In the genomic region with DNA sequence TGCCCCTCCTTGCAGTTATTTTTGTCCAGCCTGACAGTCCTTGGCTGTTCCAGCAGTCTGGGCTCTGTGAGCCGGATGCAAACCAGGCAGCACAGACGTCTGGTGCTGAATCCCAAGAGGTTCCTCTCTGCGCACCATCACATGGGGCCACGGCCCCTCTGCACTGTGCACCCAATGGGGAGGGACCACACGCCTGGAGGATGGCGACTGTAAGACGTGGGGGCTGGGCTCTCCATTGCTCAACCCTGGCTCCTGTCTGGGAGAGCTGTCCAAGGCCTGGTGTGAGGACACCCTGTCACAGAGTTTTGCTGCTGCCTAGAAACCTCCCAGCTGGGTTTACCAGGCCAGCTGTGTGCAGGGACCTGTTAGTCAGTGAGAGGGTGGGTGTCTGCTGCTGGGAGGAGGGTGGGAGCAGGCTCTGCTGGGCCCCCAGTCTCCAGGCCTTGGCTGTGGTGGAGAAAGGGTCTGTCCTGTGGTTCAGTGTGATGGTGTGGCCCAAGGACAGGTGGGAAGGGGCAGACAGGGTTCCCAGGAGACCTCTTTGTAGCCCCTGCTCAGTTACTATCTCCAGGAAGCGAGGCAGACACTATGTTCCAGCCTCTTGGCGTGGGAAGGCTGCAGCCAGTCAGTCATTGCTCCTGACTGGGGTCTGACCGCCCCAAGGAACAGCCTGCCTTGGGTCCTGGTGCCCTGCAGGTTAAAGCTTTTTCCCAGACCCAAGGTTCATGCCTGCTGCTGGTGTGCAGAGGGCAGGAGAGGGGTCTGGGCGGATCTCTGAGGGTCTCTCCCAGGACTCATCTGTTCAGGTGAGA, we compare ENCODE assay signal across 1 cellular context.
TF ChIP-seq lines count a peak whose summit lies in the region.

No MANE protein-coding gene starts in this region.

TF ChIP-seq in H1, 55 proteins besides CTCF, POLR2A, EP300 and RAD21:
- TF ChIP-seq CHD2 (IDR thresholded peaks at IDR 0.05; ENCODE audit: low read length) = no peak
- no peak for TF ChIP-seq RBBP5 (IDR thresholded peaks at IDR 0.05; ENCODE audit: borderline replicate concordance, low read depth, low read length)
- TF ChIP-seq SP4 (IDR thresholded peaks at IDR 0.05; ENCODE audit: low read length) = no peak
- no peak for TF ChIP-seq CHD1 (IDR thresholded peaks at IDR 0.05; ENCODE audit: low read depth, low read length)
- no peak for TF ChIP-seq JUN (IDR thresholded peaks at IDR 0.05; ENCODE audit: low read depth, low read length)
- TF ChIP-seq POLR2AphosphoS5 (IDR thresholded peaks at IDR 0.05; ENCODE audit: low read depth, low read length) = no peak
- TF ChIP-seq NANOG (IDR thresholded peaks at IDR 0.05; ENCODE audit: insufficient read depth, low read depth, low read length, poor library complexity, severe bottlenecking) = no peak
- TF ChIP-seq EGR1 (IDR thresholded peaks at IDR 0.05; ENCODE audit: borderline replicate concordance, low read depth, low read length) = no peak
- TF ChIP-seq RFX5 (IDR thresholded peaks at IDR 0.05; ENCODE audit: borderline replicate concordance, low read depth, low read length) = no peak
- no peak for TF ChIP-seq KDM5A (IDR thresholded peaks at IDR 0.05; ENCODE audit: low read length)
